ENCODE assay signal across 8 cellular contexts in the genomic region with DNA sequence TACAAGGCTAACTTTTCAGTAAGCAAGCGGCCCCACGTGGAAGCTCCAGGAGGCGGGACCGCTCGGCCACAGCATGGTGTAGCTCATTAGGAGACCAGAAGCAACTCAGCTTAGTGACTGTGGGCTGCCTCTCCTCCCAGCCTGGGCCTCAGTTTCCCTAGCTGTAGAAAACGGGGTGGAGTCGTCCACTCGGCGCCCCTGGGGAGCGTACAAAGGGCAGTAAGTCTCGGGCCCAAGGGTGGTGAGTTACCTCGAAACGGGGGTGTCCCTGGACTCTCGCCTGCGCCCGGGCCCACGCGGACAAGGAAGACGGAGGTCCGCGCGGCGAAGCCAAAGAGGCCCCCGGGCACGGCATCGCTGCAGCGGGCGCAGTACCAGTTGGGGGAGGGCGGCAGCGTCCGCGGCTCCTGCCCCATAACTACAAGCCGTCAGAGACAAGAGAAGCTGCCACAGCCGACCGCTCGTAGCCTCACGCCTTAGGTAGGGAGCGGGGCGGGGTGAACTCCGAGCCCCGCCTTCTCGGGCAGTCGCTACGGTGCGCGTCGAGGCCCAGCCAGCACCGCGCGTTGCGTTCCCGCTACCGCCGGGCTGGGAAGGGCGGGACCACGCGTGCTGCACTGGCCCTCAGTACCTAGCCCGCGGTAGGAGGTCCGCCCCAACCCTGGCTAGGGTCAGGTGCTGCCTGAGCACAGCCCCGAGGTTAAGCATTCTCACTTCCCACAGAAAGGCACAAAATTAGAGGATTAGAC. TPM values are rescaled to one million over a fixed set of nuclear protein-coding genes. Genes with fewer than 3 reads are reported as not detected.
A peak's percentile ranks its signal among the peaks of the same experiment; 100 is the strongest.
DNase-seq lines count a peak whose midpoint lies in the region; ATAC-seq and TF ChIP-seq lines count a peak whose summit lies in the region.

A gene with protein sequence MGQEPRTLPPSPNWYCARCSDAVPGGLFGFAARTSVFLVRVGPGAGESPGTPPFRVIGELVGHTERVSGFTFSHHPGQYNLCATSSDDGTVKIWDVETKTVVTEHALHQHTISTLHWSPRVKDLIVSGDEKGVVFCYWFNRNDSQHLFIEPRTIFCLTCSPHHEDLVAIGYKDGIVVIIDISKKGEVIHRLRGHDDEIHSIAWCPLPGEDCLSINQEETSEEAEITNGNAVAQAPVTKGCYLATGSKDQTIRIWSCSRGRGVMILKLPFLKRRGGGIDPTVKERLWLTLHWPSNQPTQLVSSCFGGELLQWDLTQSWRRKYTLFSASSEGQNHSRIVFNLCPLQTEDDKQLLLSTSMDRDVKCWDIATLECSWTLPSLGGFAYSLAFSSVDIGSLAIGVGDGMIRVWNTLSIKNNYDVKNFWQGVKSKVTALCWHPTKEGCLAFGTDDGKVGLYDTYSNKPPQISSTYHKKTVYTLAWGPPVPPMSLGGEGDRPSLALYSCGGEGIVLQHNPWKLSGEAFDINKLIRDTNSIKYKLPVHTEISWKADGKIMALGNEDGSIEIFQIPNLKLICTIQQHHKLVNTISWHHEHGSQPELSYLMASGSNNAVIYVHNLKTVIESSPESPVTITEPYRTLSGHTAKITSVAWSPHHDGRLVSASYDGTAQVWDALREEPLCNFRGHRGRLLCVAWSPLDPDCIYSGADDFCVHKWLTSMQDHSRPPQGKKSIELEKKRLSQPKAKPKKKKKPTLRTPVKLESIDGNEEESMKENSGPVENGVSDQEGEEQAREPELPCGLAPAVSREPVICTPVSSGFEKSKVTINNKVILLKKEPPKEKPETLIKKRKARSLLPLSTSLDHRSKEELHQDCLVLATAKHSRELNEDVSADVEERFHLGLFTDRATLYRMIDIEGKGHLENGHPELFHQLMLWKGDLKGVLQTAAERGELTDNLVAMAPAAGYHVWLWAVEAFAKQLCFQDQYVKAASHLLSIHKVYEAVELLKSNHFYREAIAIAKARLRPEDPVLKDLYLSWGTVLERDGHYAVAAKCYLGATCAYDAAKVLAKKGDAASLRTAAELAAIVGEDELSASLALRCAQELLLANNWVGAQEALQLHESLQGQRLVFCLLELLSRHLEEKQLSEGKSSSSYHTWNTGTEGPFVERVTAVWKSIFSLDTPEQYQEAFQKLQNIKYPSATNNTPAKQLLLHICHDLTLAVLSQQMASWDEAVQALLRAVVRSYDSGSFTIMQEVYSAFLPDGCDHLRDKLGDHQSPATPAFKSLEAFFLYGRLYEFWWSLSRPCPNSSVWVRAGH (N-terminal part only) (minus strand): TSS at position 494 of the 749 bp plus-strand sequence. CDS start 78 bp downstream, at position 416.

- H3K4me3 ChIP-seq in RWPE2 (ENCODE audit: severe bottlenecking), result peak within 1 kb of the TSS; percentile 69

- no peak for TF ChIP-seq CTCF in RWPE2 (IDR thresholded peaks at IDR 0.05; ENCODE audit: poor library complexity, severe bottlenecking)
- TF ChIP-seq CTCF in nephron progenitor cell (IDR thresholded peaks at IDR 0.05), result no peak

- H3K27me3 Mint-ChIP-seq in nephron progenitor cell (ENCODE audit: low read depth, poor library complexity), result no peaks in the 10 kb centered on the region
- H3K27me3 Mint-ChIP-seq in stimulated activated naive CD8-positive, alpha-beta T cell treated with anti-CD3 and anti-CD28 coated beads, Interleukin-15, amount 100 ng/mL, for 72 hours, result no peaks in the 10 kb centered on the region

- H3K27ac ChIP-seq in KOPT-K1 (ENCODE audit: low read depth, low read length, poor library complexity, severe bottlenecking) (peak within 1 kb of the TSS; percentile 69), RWPE2 (ENCODE audit: poor library complexity, severe bottlenecking) (peak within 1 kb of the TSS; percentile 5)

- no peaks in the 10 kb centered on the region for H3K27me3 ChIP-seq in RWPE2 (ENCODE audit: insufficient read depth, poor library complexity, severe bottlenecking)

- peak within 1 kb of the TSS; percentile 49 for H3K27ac Mint-ChIP-seq in nephron progenitor cell
- peak within 1 kb of the TSS; percentile 86 to 91 for H3K27ac Mint-ChIP-seq in stimulated activated naive CD8-positive, alpha-beta T cell treated with anti-CD3 and anti-CD28 coated beads, Interleukin-15, amount 100 ng/mL, for 72 hours

- H3K36me3 ChIP-seq in KOPT-K1 (ENCODE audit: insufficient read depth, low read length) (peaks cover 29% of the 10 kb centered on the region), RWPE2 (ENCODE audit: low read depth) (peaks cover 33% of the 10 kb centered on the region)

- no peaks in the 10 kb centered on the region for H3K9me3 Mint-ChIP-seq in nephron progenitor cell
- no peaks in the 10 kb centered on the region for H3K9me3 Mint-ChIP-seq in stimulated activated naive CD8-positive, alpha-beta T cell treated with anti-CD3 and anti-CD28 coated beads, Interleukin-15, amount 100 ng/mL, for 72 hours

- peaks cover 22% of the 10 kb centered on the region for H3K36me3 Mint-ChIP-seq in nephron progenitor cell (ENCODE audit: low read depth)

- no peaks in the 10 kb centered on the region for H3K9me3 ChIP-seq in KOPT-K1 (ENCODE audit: insufficient read depth, low read length, poor library complexity, severe bottlenecking)
- H3K9me3 ChIP-seq in RWPE2 (ENCODE audit: severe bottlenecking), result no peaks in the 10 kb centered on the region

- ATAC-seq in GM21786 (IDR thresholded peaks at IDR 0.05; ENCODE audit: unreplicated experiment) (peak; percentile 81), RWPE2 (ENCODE audit: low read depth) (peak; percentile 90)
- peak; percentile 95 for ATAC-seq in stimulated activated naive CD8-positive, alpha-beta T cell treated with anti-CD3 and anti-CD28 coated beads, Interleukin-15, amount 100 ng/mL, for 72 hours

- H3K4me1 ChIP-seq in RWPE2 (ENCODE audit: insufficient read depth, poor library complexity, severe bottlenecking), result peaks cover 18% of the 10 kb centered on the region

- peak within 1 kb of the TSS; percentile 92 for H3K4me3 Mint-ChIP-seq in nephron progenitor cell
- H3K4me3 Mint-ChIP-seq in stimulated activated naive CD8-positive, alpha-beta T cell treated with anti-CD3 and anti-CD28 coated beads, Interleukin-15, amount 100 ng/mL, for 72 hours, result peak within 1 kb of the TSS; percentile 87 to 91

- peak; percentile 94 for DNase-seq in Daoy (ENCODE audit: low read depth)
- peak; percentile 90 for DNase-seq in RWPE2 (ENCODE audit: low spot score)
- peak; percentile 77 for DNase-seq in activated effector memory CD4-positive, alpha-beta T cell treated with Interleukin-2 at 50 U/mL for 16 hours
- peak; percentile 67 for DNase-seq in fibroblast of the conjunctiva (ENCODE audit: low read depth)
- peak; percentile 82 for DNase-seq in nephron progenitor cell
- DNase-seq in stimulated activated naive CD8-positive, alpha-beta T cell treated with anti-CD3 and anti-CD28 coated beads, Interleukin-15, amount 100 ng/mL, for 72 hours, result peak; percentile 81 to 86

- H3K4me1 Mint-ChIP-seq in nephron progenitor cell, result peaks cover 27% of the 10 kb centered on the region
- peaks cover 43% of the 10 kb centered on the region for H3K4me1 Mint-ChIP-seq in stimulated activated naive CD8-positive, alpha-beta T cell treated with anti-CD3 and anti-CD28 coated beads, Interleukin-15, amount 100 ng/mL, for 72 hours

RNA-seq across cellular contexts. Expression of the gene that starts here (rescaled TPM):
- total RNA-seq in Daoy (2014; rRNA removed; shearing (Covaris generic)), result 18.7 and 25.5 TPM in 2 replicates

Comparison
In these comparisons a context has a peak if more than half of its experiments do, and no peak if none do; other contexts are left out.
1. Peak in every context shown above with its lines: DNase-seq, ATAC-seq, H3K4me3 ChIP-seq and H3K27ac ChIP-seq.